In genomic region chr2:46849080-46849715, GRCh38 we compare ENCODE assay signal across 10 cellular contexts.
A peak's percentile ranks its signal among the peaks of the same experiment; 100 is the strongest.
DNase-seq lines count a peak whose midpoint lies in the region; FAIRE-seq and TF ChIP-seq lines count a peak whose summit lies in the region.
"Had no signal": no experiment of that assay in that cellular context is flagged by ENCODE, and none has a peak within 500 bp of the region (broad histone marks: within the 10 kb centered on the region; RNA-seq: fewer than 3 reads in every experiment).

No MANE protein-coding gene starts in this region.

- 79% methylated on average over 7 of the region's 7 CpGs for WGBS in liver

- peaks cover 2% of the 10 kb centered on the region for H3K27me3 ChIP-seq in bronchial epithelial cell (ENCODE audit: control insufficient read depth, insufficient read depth, low read length)
- H3K27me3 ChIP-seq in liver (ENCODE audit: control insufficient read depth in 4 of 4, insufficient read depth in 4 of 4, low read length in 3 of 4) = no peaks in the 10 kb centered on the region
- no peaks in the 10 kb centered on the region for H3K27me3 ChIP-seq in subcutaneous abdominal adipose tissue (ENCODE audit: control insufficient read depth in 5 of 5, insufficient read depth in 4 of 5, low read length in 5 of 5)

- H3K4me1 ChIP-seq in liver (ENCODE audit: control insufficient read depth in 4 of 4, insufficient read depth in 4 of 4, low read length in 3 of 4) = peaks cover 13 to 31% (median 18%) of the 10 kb centered on the region in 4 donors
- H3K4me1 ChIP-seq in subcutaneous abdominal adipose tissue (ENCODE audit: control insufficient read depth in 5 of 5, insufficient read depth in 5 of 5, low read length in 5 of 5) = peaks cover 16 to 59% (median 43%) of the 10 kb centered on the region in 5 donors

- peak; percentile 39 for DNase-seq in LoVo (ENCODE audit: low spot score)
- DNase-seq in bronchial epithelial cell (ENCODE audit: low read depth) = peak; percentile 39
- no peak for DNase-seq in SIG-M5 treated with dmso at 0.1 percent for 504 hours (lab: John Stamatoyannopoulos, UW; ENCODE audit: unreplicated experiment)
- no peak for DNase-seq in NCI-H526 (lab: John Stamatoyannopoulos, UW)
- DNase-seq in NAMALWA (ENCODE audit: low spot score) = no peak
- DNase-seq in NCI-H146 (lab: John Stamatoyannopoulos, UW) = no peak
- DNase-seq: activated gamma-delta T cell treated with Interleukin-2 at 50 U/mL for 16 hours, DND-41 had no signal

- no peak overlapping the region for H3K9ac ChIP-seq in liver (ENCODE audit: low read depth in 1 of 2, low read length in 2 of 2)
- H3K9ac ChIP-seq in subcutaneous abdominal adipose tissue (ENCODE audit: low read length in 5 of 5) = no peak overlapping the region

- FAIRE-seq in bronchial epithelial cell (lab: Jason Lieb, UNC) = no peak

- TF ChIP-seq CTCF in bronchial epithelial cell (IDR thresholded peaks at IDR 0.05; ENCODE audit: insufficient read depth, low read length, severe bottlenecking) (no peak), liver (IDR thresholded peaks at IDR 0.05; ENCODE audit: low read depth, low read length, missing input control) (no peak)

- H3K4me3 ChIP-seq in bronchial epithelial cell (ENCODE audit: low read depth, low read length) = no peak overlapping the region
- no peak overlapping the region for H3K4me3 ChIP-seq in liver (ENCODE audit: low read depth in 1 of 3, low read length in 3 of 3)
- H3K4me3 ChIP-seq in subcutaneous abdominal adipose tissue (ENCODE audit: low read depth in 1 of 5, low read length in 5 of 5) = no peak overlapping the region

- H3K27ac ChIP-seq in liver (ENCODE audit: low read depth in 1 of 2, low read length in 2 of 2) = peak overlapping the region; percentile 65
- peak overlapping the region; percentile 69 for H3K27ac ChIP-seq in subcutaneous abdominal adipose tissue (ENCODE audit: low read depth, low read length)

- H3K9me3 ChIP-seq in liver (ENCODE audit: control insufficient read depth in 4 of 4, low read length in 3 of 4) (no peaks in the 10 kb centered on the region), subcutaneous abdominal adipose tissue (ENCODE audit: control insufficient read depth in 5 of 5, low read length in 5 of 5) (no peaks in the 10 kb centered on the region)

- H3K36me3 ChIP-seq in bronchial epithelial cell (ENCODE audit: control insufficient read depth, insufficient read depth, low read length) = no peaks in the 10 kb centered on the region
- H3K36me3 ChIP-seq in liver (ENCODE audit: control insufficient read depth in 4 of 4, insufficient read depth in 3 of 4, low read depth in 1 of 4, low read length in 3 of 4) = no peaks in the 10 kb centered on the region
- no peaks in the 10 kb centered on the region for H3K36me3 ChIP-seq in subcutaneous abdominal adipose tissue (ENCODE audit: control insufficient read depth in 5 of 5, insufficient read depth in 5 of 5, low read length in 5 of 5)

- TF ChIP-seq RAD21 in liver (IDR thresholded peaks at IDR 0.05) = no peak

TF ChIP-seq in liver, 16 proteins besides CTCF, POLR2A, EP300 and RAD21:
- no peak for TF ChIP-seq FOXA1 (IDR thresholded peaks at IDR 0.05)
- no peak for TF ChIP-seq MAX (IDR thresholded peaks at IDR 0.05)
- TF ChIP-seq JUND (IDR thresholded peaks at IDR 0.05) = no peak
- no peak for TF ChIP-seq SP1 (IDR thresholded peaks at IDR 0.05)
- TF ChIP-seq TAF1 (conservative IDR thresholded peaks at IDR 0.05) = no peak
- peak in 1 of 2 donors; percentile 9 for TF ChIP-seq HNF4A (conservative IDR thresholded peaks at IDR 0.05)
- no peak for TF ChIP-seq GABPA (IDR thresholded peaks at IDR 0.05 in 1 of 2, conservative IDR thresholded peaks at IDR 0.05 in 1 of 2)
- no peak for TF ChIP-seq NR2F2 (IDR thresholded peaks at IDR 0.05)

Comparison
In these comparisons a context has a peak if more than half of its experiments do, and no peak if none do; other contexts are left out.
1. DNase-seq: peak in LoVo (single experiment) and bronchial epithelial cell (single experiment); none in SIG-M5 treated with dmso at 0.1 percent for 504 hours (single experiment), NCI-H526 (0 of 2), NAMALWA (single experiment) and NCI-H146 (single experiment).